ENCODE assay signal across 10 cellular contexts in the genomic region with DNA sequence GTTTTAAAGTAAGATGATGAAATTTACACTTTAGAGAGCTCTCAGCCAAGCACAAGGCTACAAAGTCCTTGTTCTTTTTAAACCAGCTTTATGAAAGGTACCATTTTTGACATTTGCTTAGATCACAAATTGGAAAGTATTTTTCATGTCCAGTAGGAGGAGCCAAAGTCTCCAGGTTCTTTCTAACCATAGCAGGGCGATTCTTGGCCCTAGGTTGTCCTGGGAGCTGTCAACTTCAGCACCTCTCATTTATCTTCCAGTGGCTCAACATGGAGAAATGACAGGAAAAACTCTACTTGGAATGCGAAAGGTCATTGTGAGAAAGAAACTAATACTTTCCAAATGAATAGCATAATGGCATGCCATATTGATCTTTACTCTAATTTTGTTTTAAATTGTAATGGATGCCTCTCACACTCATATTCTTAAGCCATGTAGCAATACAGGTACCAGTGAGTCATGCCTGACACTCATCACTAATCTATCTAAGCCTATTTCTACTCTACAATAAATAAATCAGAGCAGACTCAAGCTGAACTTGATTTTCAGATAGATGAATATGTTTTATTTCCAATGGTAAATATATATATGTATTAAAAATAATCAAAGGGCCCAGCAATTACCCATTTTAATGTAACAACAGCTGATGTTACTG.
DNase-seq lines count a peak whose midpoint lies in the region; ATAC-seq and TF ChIP-seq lines count a peak whose summit lies in the region.
"Had no signal": no experiment of that assay in that cellular context is flagged by ENCODE, and none has a peak within 500 bp of the region (broad histone marks: within the 10 kb centered on the region; RNA-seq: fewer than 3 reads in every experiment).

No MANE protein-coding gene starts in this region.

- H3K9ac ChIP-seq in mammary epithelial cell (ENCODE audit: insufficient read depth, low read length) = no peak overlapping the region
- H3K9ac ChIP-seq: BLaER1 treated with 17β-estradiol and CSF1 and Interleukin-3, amounts not matched to agents 10 nM and 100 nM had no signal

- no peaks in the 10 kb centered on the region for H3K79me2 ChIP-seq in mammary epithelial cell (ENCODE audit: insufficient read depth, low read length)
- no peaks in the 10 kb centered on the region for H3K79me2 ChIP-seq in OCI-LY7 (ENCODE audit: insufficient read depth, low read depth, low read length)

- dilution Hi-C loops in mammary epithelial cell (cut with HindIII; ENCODE audit: low sequenced_read_pairs) = no loop called here

- TF ChIP-seq POLR2A in breast epithelium (IDR thresholded peaks at IDR 0.05) = no peak

- H3K4me3 ChIP-seq in mammary epithelial cell (replicated peaks in 1 of 3; ENCODE audit: insufficient read depth in 1 of 3, low read depth in 2 of 3, low read length in 3 of 3) (no peak overlapping the region), breast epithelium (no peak overlapping the region), OCI-LY7 (ENCODE audit: low read depth, low read length, poor library complexity, severe bottlenecking) (no peak overlapping the region), foreskin fibroblast (ENCODE audit: low read depth in 1 of 2, low read length in 2 of 2) (no peak overlapping the region)
- H3K4me3 ChIP-seq: BLaER1 treated with 17β-estradiol and CSF1 and Interleukin-3, amounts not matched to agents 10 nM and 100 nM had no signal

- H3K27ac ChIP-seq in mammary epithelial cell (ENCODE audit: insufficient read depth, low read depth, low read length) (no peak overlapping the region), breast epithelium (no peak overlapping the region), OCI-LY7 (ENCODE audit: low read depth, low read length, poor library complexity, severe bottlenecking) (no peak overlapping the region)
- H3K27ac ChIP-seq: BLaER1 treated with 17β-estradiol and CSF1 and Interleukin-3, amounts not matched to agents 10 nM and 100 nM had no signal

- no peaks in the 10 kb centered on the region for H3K4me1 ChIP-seq in mammary epithelial cell (ENCODE audit: insufficient read depth, low read length)
- no peaks in the 10 kb centered on the region for H3K4me1 ChIP-seq in breast epithelium
- H3K4me1 ChIP-seq in OCI-LY7 (ENCODE audit: insufficient read depth, low read length, poor library complexity, severe bottlenecking) = no peaks in the 10 kb centered on the region
- H3K4me1 ChIP-seq: BLaER1 treated with 17β-estradiol and CSF1 and Interleukin-3, amounts not matched to agents 10 nM and 100 nM had no signal

- 0% methylated on average over 2 of the region's 2 CpGs for WGBS in mammary epithelial cell (ENCODE audit: low coverage, missing lambda C conversion rate)

- DNase-seq in mammary epithelial cell (peak; percentile 14), breast epithelium (ENCODE audit: low spot score in 2 of 2) (no peak), OCI-LY7 (ENCODE audit: low spot score) (peak; percentile 8), foreskin fibroblast (peak in 1 of 2 donors; percentile 1), sciatic nerve (ENCODE audit: low spot score) (no peak), amygdala (lab: John Stamatoyannopoulos, UW) (no peak)
- no peak for DNase-seq in activated CD4-positive, CD25-positive, alpha-beta regulatory T cell (lab: John Stamatoyannopoulos, UW)
- DNase-seq: stimulated activated CD4-positive, alpha-beta T cell treated with anti-CD3 and anti-CD28 coated beads, Interleukin-15, amount 100 ng/mL, for 24 hours had no signal

- intact Hi-C loops in mammary epithelial cell (cut with micrococcal nuclease) (no loop called here), breast epithelium (cut with DNase I; ENCODE audit: low total_unique reads) (no loop called here), OCI-LY7 (cut with micrococcal nuclease; ENCODE audit: unreplicated experiment) (loop anchor here (2.0 kb wide), 1 partner anchor 626 kb away; no protein-coding TSS in a partner anchor), sciatic nerve (cut with DNase I) (no loop called here)

- in situ Hi-C loops in mammary epithelial cell (cut with MboI; ENCODE audit: low sequenced_read_pairs in 2 of 2) = no loop called here

- H2AFZ ChIP-seq in mammary epithelial cell (ENCODE audit: low read depth, low read length) = no peak overlapping the region
- H2AFZ ChIP-seq in OCI-LY7 (ENCODE audit: low read length) = no peak overlapping the region

- BruUV-seq in mammary epithelial cell (replicated peaks; lab: Mats Ljungman, UMichigan) (no TSS peak), OCI-LY7 (replicated peaks; lab: Mats Ljungman, UMichigan) (no TSS peak)

- CTCF ChIA-PET in mammary epithelial cell (lab: Charles Lee; ENCODE audit: low non-redundant PET) = interaction anchor here (0.5 kb wide), 1 partner anchor 278 kb away, joined by 9 read pairs; no protein-coding TSS in a partner anchor
- CTCF ChIA-PET in OCI-LY7 (lab: Charles Lee; ENCODE audit: unreplicated experiment) = no interaction called here

- TF ChIP-seq CTCF in mammary epithelial cell (conservative IDR thresholded peaks at IDR 0.05 in 1 of 2, IDR thresholded peaks at IDR 0.05 in 1 of 2; ENCODE audit: extremely low read depth in 1 of 2, insufficient read depth in 1 of 2, low read depth in 1 of 2, low read length in 2 of 2) (peak in 1 of 2 donors; percentile 26), breast epithelium (IDR thresholded peaks at IDR 0.05) (no peak), OCI-LY7 (conservative IDR thresholded peaks at IDR 0.05; ENCODE audit: low read length) (peak; percentile 69), foreskin fibroblast (IDR thresholded peaks at IDR 0.05; ENCODE audit: low read depth, low read length) (peak; percentile 6)

- no peak for ATAC-seq in GM19324 (IDR thresholded peaks at IDR 0.05; ENCODE audit: low FRiP score, unreplicated experiment)
- ATAC-seq in sciatic nerve = no peak

- H3K4me2 ChIP-seq in mammary epithelial cell (ENCODE audit: insufficient read depth, low read depth, low read length) (no peak overlapping the region), OCI-LY7 (ENCODE audit: low read length) (no peak overlapping the region)
- H3K4me2 ChIP-seq: BLaER1 treated with 17β-estradiol and CSF1 and Interleukin-3, amounts not matched to agents 10 nM and 100 nM had no signal

- peaks cover 24% of the 10 kb centered on the region for H3K9me3 ChIP-seq in mammary epithelial cell (replicated peaks; ENCODE audit: insufficient read depth, low read length)
- H3K9me3 ChIP-seq in breast epithelium = peaks cover 0 to 11% of the 10 kb centered on the region in 2 donors
- H3K9me3 ChIP-seq in OCI-LY7 (ENCODE audit: low read length) = no peaks in the 10 kb centered on the region

- POLR2A ChIA-PET in OCI-LY7 (lab: Charles Lee) = interaction anchor here (0.7 kb wide), 1 partner anchor 12 kb away, joined by 4 read pairs; no protein-coding TSS in a partner anchor

- H4K20me1 ChIP-seq in mammary epithelial cell (ENCODE audit: insufficient read depth, low read length) = no peaks in the 10 kb centered on the region
- no peaks in the 10 kb centered on the region for H4K20me1 ChIP-seq in OCI-LY7 (ENCODE audit: insufficient read depth, low read length)
- H4K20me1 ChIP-seq: BLaER1 treated with 17β-estradiol and CSF1 and Interleukin-3, amounts not matched to agents 10 nM and 100 nM had no signal

- H3K9me2 ChIP-seq in OCI-LY7 (ENCODE audit: insufficient read depth, low read length) = no peaks in the 10 kb centered on the region

- H3K27me3 ChIP-seq in mammary epithelial cell (ENCODE audit: insufficient read depth, low read length) (peaks cover 2% of the 10 kb centered on the region), breast epithelium (peaks cover 0 to 57% of the 10 kb centered on the region in 2 donors)
- H3K27me3 ChIP-seq: BLaER1 treated with 17β-estradiol and CSF1 and Interleukin-3, amounts not matched to agents 10 nM and 100 nM had no signal

- no peaks in the 10 kb centered on the region for H3K36me3 ChIP-seq in mammary epithelial cell (ENCODE audit: insufficient read depth, low read length)
- H3K36me3 ChIP-seq in breast epithelium = no peaks in the 10 kb centered on the region
- H3K36me3 ChIP-seq in OCI-LY7 (ENCODE audit: insufficient read depth, low read length) = no peaks in the 10 kb centered on the region
- H3K36me3 ChIP-seq: BLaER1 treated with 17β-estradiol and CSF1 and Interleukin-3, amounts not matched to agents 10 nM and 100 nM had no signal

Comparison
In these comparisons a context has a peak if more than half of its experiments do, and no peak if none do; other contexts are left out.
1. DNase-seq: peak in mammary epithelial cell (single experiment) and OCI-LY7 (single experiment); none in breast epithelium (0 of 2), sciatic nerve (single experiment), activated CD4-positive, CD25-positive, alpha-beta regulatory T cell (0 of 4) and amygdala (0 of 56).
2. CTCF ChIP-seq: peak in OCI-LY7 (single experiment) and foreskin fibroblast (single experiment); none in breast epithelium (0 of 3).